Comparison of ENCODE assay signal across 8 cellular contexts in genomic region chr16:58198022-58198683, GRCh38. TPM values are rescaled to one million over a fixed set of nuclear protein-coding genes. Genes with fewer than 3 reads are reported as not detected.
DNase-seq lines count a peak whose midpoint lies in the region; ATAC-seq, FAIRE-seq and TF ChIP-seq lines count a peak whose summit lies in the region.

Gene CSNK2A2, minus strand, starts transcription at chr16:58198106. Its CDS starts 370 bp downstream, at chr16:58197736.

- intact Hi-C loops in endothelial cell of umbilical vein (cut with micrococcal nuclease): loop anchor here (2.0 kb wide), 1 partner anchor 177 kb away; no protein-coding TSS in a partner anchor

- H2AFZ ChIP-seq in endothelial cell of umbilical vein (ENCODE audit: low read depth, low read length): peak within 1 kb of the TSS; percentile 95

- peaks cover 19 to 44% (median 41%) of the 10 kb centered on the region in 11 experiments; a peak in 20 of 22 replicates for H4K20me1 ChIP-seq in BLaER1 treated with 17β-estradiol and CSF1 and Interleukin-3, amounts not matched to agents 10 nM and 100 nM
- H4K20me1 ChIP-seq in endothelial cell of umbilical vein (replicated peaks; ENCODE audit: control insufficient read depth, extremely low read depth, insufficient read depth, low read length): no peaks in the 10 kb centered on the region

- POLR2A ChIA-PET in endothelial cell of umbilical vein (lab: Charles Lee): interaction anchor here (0.5 kb wide), 1 partner anchor 42 kb away, joined by 4 read pairs; no protein-coding TSS in a partner anchor

- peaks cover 36% of the 10 kb centered on the region for H3K79me2 ChIP-seq in endothelial cell of umbilical vein (ENCODE audit: control insufficient read depth, insufficient read depth, low read length)

- dilution Hi-C loops in endothelial cell of umbilical vein (cut with MboI; ENCODE audit: extremely low pct_ligation_motif_present, low sequenced_read_pairs): no loop called here

- H3K9me3 ChIP-seq in BLaER1 treated with 17β-estradiol and CSF1 and Interleukin-3, amounts not matched to agents 10 nM and 100 nM (replicated peaks in 1 of 11): no peaks in the 10 kb centered on the region
- H3K9me3 ChIP-seq in endothelial cell of umbilical vein (replicated peaks; ENCODE audit: control insufficient read depth, insufficient read depth, low read length) (no peaks in the 10 kb centered on the region), mononuclear cell (ENCODE audit: low read depth, low read length) (no peaks in the 10 kb centered on the region)

- DNase-seq in GM19240 (ENCODE audit: insufficient read length, low spot score) (peak; percentile 88), NOMO-1 treated with dmso at 0.1 percent for 144 hours (lab: John Stamatoyannopoulos, UW; ENCODE audit: unreplicated experiment) (peak; percentile 45), endothelial cell of umbilical vein (ENCODE audit: low read depth, low spot score) (no peak)
- DNase-seq in activated CD8-positive, alpha-beta memory T cell treated with anti-CD3 and anti-CD28 coated beads, Interleukin-2, amount 50 U/mL, for 48 hours: peak; percentile 88
- peak; percentile 58 to 68 for DNase-seq in stimulated activated CD8-positive, alpha-beta memory T cell treated with anti-CD3 and anti-CD28 coated beads, Interleukin-2, amount 100 ng/mL, for 48 hours (ENCODE audit: low read depth in 2 of 2)

- FAIRE-seq in endothelial cell of umbilical vein (lab: Jason Lieb, UNC): no peak

- peak within 1 kb of the TSS; percentile 88 to 97 (median 94) for H3K4me2 ChIP-seq in BLaER1 treated with 17β-estradiol and CSF1 and Interleukin-3, amounts not matched to agents 10 nM and 100 nM
- peak within 1 kb of the TSS; percentile 97 for H3K4me2 ChIP-seq in endothelial cell of umbilical vein (ENCODE audit: insufficient read depth, low read length)

- H3K27me3 ChIP-seq in BLaER1 treated with 17β-estradiol and CSF1 and Interleukin-3, amounts not matched to agents 10 nM and 100 nM: no peaks in the 10 kb centered on the region
- H3K27me3 ChIP-seq in endothelial cell of umbilical vein (ENCODE audit: control insufficient read depth in 2 of 2, insufficient read depth in 2 of 2, low read length in 2 of 2): peaks cover 0 to 6% of the 10 kb centered on the region in 2 experiments
- peaks cover 2% of the 10 kb centered on the region for H3K27me3 ChIP-seq in mononuclear cell (ENCODE audit: insufficient read depth, low read length)

- peak within 1 kb of the TSS; percentile 73 to 85 (median 78) for H3K27ac ChIP-seq in BLaER1 treated with 17β-estradiol and CSF1 and Interleukin-3, amounts not matched to agents 10 nM and 100 nM
- H3K27ac ChIP-seq in endothelial cell of umbilical vein (ENCODE audit: insufficient read depth, low read depth, low read length): peak within 1 kb of the TSS; percentile 33

- peaks cover 32 to 35% (median 34%) of the 10 kb centered on the region in 11 experiments for H3K36me3 ChIP-seq in BLaER1 treated with 17β-estradiol and CSF1 and Interleukin-3, amounts not matched to agents 10 nM and 100 nM
- H3K36me3 ChIP-seq in endothelial cell of umbilical vein (ENCODE audit: control insufficient read depth in 2 of 2, extremely low read depth in 1 of 2, insufficient read depth in 2 of 2, low read length in 2 of 2): peaks cover 4 to 6% of the 10 kb centered on the region in 2 experiments

- peak; percentile 25 to 58 for TF ChIP-seq CTCF in endothelial cell of umbilical vein (IDR thresholded peaks at IDR 0.05; ENCODE audit: extremely low read depth in 1 of 2, insufficient read depth in 1 of 2, low read depth in 1 of 2, low read length in 2 of 2)

- no peak for TF ChIP-seq POLR2A in endothelial cell of umbilical vein (IDR thresholded peaks at IDR 0.05; ENCODE audit: low read depth, low read length)

- H3K9ac ChIP-seq in BLaER1 treated with 17β-estradiol and CSF1 and Interleukin-3, amounts not matched to agents 10 nM and 100 nM: peak within 1 kb of the TSS; percentile 84 to 94 (median 89)
- peak within 1 kb of the TSS; percentile 70 for H3K9ac ChIP-seq in endothelial cell of umbilical vein (replicated peaks; ENCODE audit: extremely low read depth, insufficient read depth, low read length)

- peak; percentile 86 for ATAC-seq in HG03460 (IDR thresholded peaks at IDR 0.05; ENCODE audit: unreplicated experiment)

- peak within 1 kb of the TSS; percentile 76 to 90 (median 82) for H3K4me3 ChIP-seq in BLaER1 treated with 17β-estradiol and CSF1 and Interleukin-3, amounts not matched to agents 10 nM and 100 nM
- peak within 1 kb of the TSS; percentile 51 to 95 (median 77) for H3K4me3 ChIP-seq in endothelial cell of umbilical vein (replicated peaks in 1 of 3; ENCODE audit: insufficient read depth in 1 of 3, low read depth in 1 of 3, low read length in 3 of 3)
- peak within 1 kb of the TSS; percentile 46 for H3K4me3 ChIP-seq in mononuclear cell (ENCODE audit: low read length)

- CTCF ChIA-PET in endothelial cell of umbilical vein (lab: Charles Lee): interaction anchor here (1.3 kb wide), 1 partner anchor 10 kb away, joined by 5 read pairs; no protein-coding TSS in a partner anchor

- no peaks in the 10 kb centered on the region for H3K9me1 ChIP-seq in endothelial cell of umbilical vein (replicated peaks; ENCODE audit: control insufficient read depth, extremely low read depth, insufficient read depth, low read length)

- no TSS peak for BruUV-seq in endothelial cell of umbilical vein (replicated peaks; lab: Mats Ljungman, UMichigan)

- peaks cover 16 to 36% (median 20%) of the 10 kb centered on the region in 10 experiments for H3K4me1 ChIP-seq in BLaER1 treated with 17β-estradiol and CSF1 and Interleukin-3, amounts not matched to agents 10 nM and 100 nM
- H3K4me1 ChIP-seq in endothelial cell of umbilical vein (ENCODE audit: control insufficient read depth, extremely low read depth, insufficient read depth, low read length) (peaks cover 17% of the 10 kb centered on the region), mononuclear cell (ENCODE audit: insufficient read depth, low read length) (peaks cover 20% of the 10 kb centered on the region)

TF ChIP-seq in endothelial cell of umbilical vein, 7 proteins besides CTCF, POLR2A, EP300 and RAD21:
- TF ChIP-seq POLR2AphosphoS5 (IDR thresholded peaks at IDR 0.05; ENCODE audit: insufficient read depth, low read depth, low read length) (peak; percentile 56), GATA2 (IDR thresholded peaks at IDR 0.05; ENCODE audit: insufficient read depth, insufficient read length, low read depth, low read length) (no peak), FOS (IDR thresholded peaks at IDR 0.05; ENCODE audit: borderline replicate concordance, insufficient read depth, low read length) (no peak), MYC (IDR thresholded peaks at IDR 0.05; ENCODE audit: low read depth, low read length) (no peak)
TF ChIP-seq in endothelial cell of umbilical vein: peak in this region for 1.

RNA-seq across cellular contexts. Expression of gene CSNK2A2, which starts in this region (rescaled TPM):
- total RNA-seq in endothelial cell of umbilical vein: 113 and 125 TPM in 2 replicates
- 35.9 and 43.3 TPM in 2 replicates for polyA plus RNA-seq in endothelial cell of umbilical vein
- polyA plus RNA-seq in endothelial cell of umbilical vein (2011; cell fraction: cytosol; rRNA removed): 69.1 and 72.1 TPM in 2 replicates
- polyA plus RNA-seq in endothelial cell of umbilical vein (2011; cell fraction: nucleus; rRNA removed): 57.9 and 61.6 TPM in 2 replicates
- polyA plus RNA-seq in endothelial cell of umbilical vein (2012): 93.4 and 105 TPM in 2 replicates
- polyA minus RNA-seq in endothelial cell of umbilical vein: 137 and 146 TPM in 2 replicates
- polyA minus RNA-seq in endothelial cell of umbilical vein (2011; cell fraction: cytosol; rRNA and poly(A)+ RNA removed): 55.8 TPM
- polyA minus RNA-seq in endothelial cell of umbilical vein (2011; cell fraction: nucleus; rRNA and poly(A)+ RNA removed): 42.5 and 56.7 TPM in 2 replicates
- 34.9 TPM for total RNA-seq in mononuclear cell
